Comparison of ENCODE assay signal across 16 cellular contexts in the genomic region with DNA sequence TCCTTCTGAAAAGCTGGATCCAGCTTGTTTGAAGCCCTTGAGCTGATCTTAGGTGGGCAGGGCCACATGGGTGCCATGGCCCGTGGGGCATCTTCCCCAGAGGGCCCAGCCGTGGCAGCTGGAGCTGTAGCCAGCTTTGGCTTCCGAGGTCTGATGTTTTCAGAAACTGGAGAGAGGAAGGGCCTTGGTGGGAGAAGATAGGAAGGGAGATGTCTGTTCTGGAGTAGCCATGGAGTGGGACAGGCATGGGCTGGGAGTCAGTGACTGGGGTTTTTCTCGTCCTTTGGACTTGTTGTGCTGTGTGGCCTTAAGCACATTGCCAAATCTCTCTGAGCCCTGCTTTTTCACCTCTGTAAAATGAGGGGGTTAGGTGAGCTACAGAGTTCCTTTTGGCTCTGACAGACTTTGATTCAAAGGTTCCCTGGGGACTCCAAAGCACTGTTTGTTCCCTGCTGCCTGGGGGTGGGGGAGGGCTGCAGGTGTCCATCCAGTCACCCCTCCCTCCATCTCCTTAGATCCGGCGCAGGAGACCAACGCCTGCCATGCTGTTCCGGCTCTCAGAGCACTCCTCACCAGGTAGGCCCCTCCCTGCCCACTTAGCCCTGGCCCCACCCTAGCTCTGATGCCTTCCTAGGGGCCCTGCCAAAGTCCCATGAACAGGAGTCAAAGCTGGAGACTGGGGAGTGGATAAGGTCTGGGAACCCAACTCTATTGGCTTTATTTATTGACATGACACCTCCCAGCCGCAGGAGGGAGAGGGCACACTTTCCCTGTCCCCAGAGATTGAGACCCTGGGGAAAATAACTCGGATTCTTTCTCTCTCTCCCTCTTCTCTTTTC. TPM values are rescaled to one million over a fixed set of nuclear protein-coding genes. Genes with fewer than 3 reads are reported as not detected.
A peak's percentile ranks its signal among the peaks of the same experiment; 100 is the strongest.
DNase-seq lines count a peak whose midpoint lies in the region; TF ChIP-seq lines count a peak whose summit lies in the region.
"Had no signal": no experiment of that assay in that cellular context is flagged by ENCODE, and none has a peak within 500 bp of the region (broad histone marks: within the 10 kb centered on the region; RNA-seq: fewer than 3 reads in every experiment).

No MANE protein-coding gene starts in this region.

- intact Hi-C loops in spleen (cut with DNase I; ENCODE audit: low total_unique reads), result loop anchor here (10.0 kb wide), 1 partner anchor 236 kb away; the partner anchor contains the start of genes IKZF3 and ZPBP2

- H3K27ac ChIP-seq in subcutaneous abdominal adipose tissue (ENCODE audit: low read depth, low read length) (peak overlapping the region; percentile 27), spleen (no peak overlapping the region)

- peak; percentile 16 for DNase-seq in NCI-H2196 (lab: John Stamatoyannopoulos, UW; ENCODE audit: unreplicated experiment)
- no peak for DNase-seq in NCI-H2196 treated with DMSO at 0.1 percent for 48 hours (lab: John Stamatoyannopoulos, UW; ENCODE audit: unreplicated experiment)
- DNase-seq in NCI-H69 (lab: John Stamatoyannopoulos, UW), result peak; percentile 89
- no peak for DNase-seq in stimulated activated CD4-positive, alpha-beta T cell treated with anti-CD3 and anti-CD28 coated beads, Interleukin-1b, Interleukin-23, amount 100 ng/mL, for 48 hours
- no peak for DNase-seq in midbrain (lab: John Stamatoyannopoulos, UW)
- DNase-seq in spleen, result no peak
- DNase-seq: activated CD4-positive, alpha-beta T cell treated with anti-CD3 and anti-CD28 coated beads for 48 hours; activated T-cell treated with anti-CD3 and anti-CD28 coated beads, Interleukin-2, amount 50 U/mL, for 24 hours; Caco-2; kidney; naive B cell; SHP77; stimulated activated CD4-positive, alpha-beta T cell treated with anti-CD3 and anti-CD28 coated beads, Interleukin-4, amount 100 ng/mL, for 24 hours had no signal

- H3K9me3 ChIP-seq in iPS-15b (ENCODE audit: control insufficient read depth, insufficient read depth, low read length) (no peaks in the 10 kb centered on the region), subcutaneous abdominal adipose tissue (ENCODE audit: control insufficient read depth in 5 of 5, low read length in 5 of 5) (no peaks in the 10 kb centered on the region), spleen (no peaks in the 10 kb centered on the region)
- H3K9me3 ChIP-seq: Caco-2 had no signal

- H3K9ac ChIP-seq in iPS-15b (ENCODE audit: low read depth, low read length), result no peak overlapping the region
- H3K9ac ChIP-seq in subcutaneous abdominal adipose tissue (ENCODE audit: low read length in 5 of 5), result peak overlapping the region in 2 of 5 donors; percentile 27 to 71

- no peak for TF ChIP-seq CTCF in spleen (IDR thresholded peaks at IDR 0.05 in 8 of 11, conservative IDR thresholded peaks at IDR 0.05 in 3 of 11)

- H3K36me3 ChIP-seq in iPS-15b (ENCODE audit: control insufficient read depth, insufficient read depth, low read length) (no peaks in the 10 kb centered on the region), subcutaneous abdominal adipose tissue (ENCODE audit: control insufficient read depth in 5 of 5, insufficient read depth in 5 of 5, low read length in 5 of 5) (no peaks in the 10 kb centered on the region), spleen (no peaks in the 10 kb centered on the region)

- peaks cover 40% of the 10 kb centered on the region for H3K27me3 ChIP-seq in iPS-15b (ENCODE audit: control insufficient read depth, insufficient read depth, low read length)
- H3K27me3 ChIP-seq in subcutaneous abdominal adipose tissue (ENCODE audit: control insufficient read depth in 5 of 5, insufficient read depth in 4 of 5, low read length in 5 of 5), result peaks cover 0 to 43% (median 24%) of the 10 kb centered on the region in 5 donors
- peaks cover 0 to 86% (median 35%) of the 10 kb centered on the region in 7 donors for H3K27me3 ChIP-seq in spleen (replicated peaks in 1 of 7)

- WGBS in spleen, 5 donors, result 71 to 81% (median 75%) methylated on average over 8 to 10 of the region's 10 CpGs

- no peak for TF ChIP-seq POLR2A in spleen (IDR thresholded peaks at IDR 0.05)

- peaks cover 37% of the 10 kb centered on the region for H3K4me1 ChIP-seq in iPS-15b (ENCODE audit: control insufficient read depth, insufficient read depth, low read length)
- peaks cover 0 to 82% (median 71%) of the 10 kb centered on the region in 5 donors for H3K4me1 ChIP-seq in subcutaneous abdominal adipose tissue (ENCODE audit: control insufficient read depth in 5 of 5, insufficient read depth in 5 of 5, low read length in 5 of 5)
- H3K4me1 ChIP-seq in spleen, result peaks cover 0 to 38% (median 11%) of the 10 kb centered on the region in 6 donors

- H3K4me3 ChIP-seq in iPS-15b (ENCODE audit: low read depth, low read length) (peak overlapping the region; percentile 37), subcutaneous abdominal adipose tissue (ENCODE audit: low read depth in 1 of 5, low read length in 5 of 5) (peak overlapping the region in 3 of 5 donors; percentile 6 to 51 (median 22)), spleen (no peak overlapping the region)

RNA-seq across cellular contexts. Expression of gene PPP1R1B, which starts 2.1 kb away (rescaled TPM):
- total RNA-seq in spleen, result not detected
- polyA plus RNA-seq in spleen, result under 1 TPM in 2 of 3 donors, not detected in 1; 0.06 to 0.26 TPM
- total RNA-seq: Caco-2 had no signal
- polyA plus RNA-seq: AG04450 had no signal

RNA-seq across cellular contexts. Expression of gene STARD3, which starts 8.1 kb away (rescaled TPM):
- total RNA-seq in spleen, result 100 to 1,000 TPM in 3 of 7 donors, 10 to 100 TPM in 4; 73.9 to 166 (median 98.7) TPM
- polyA plus RNA-seq in spleen, result 100 to 1,000 TPM in 2 of 3 donors, 10 to 100 TPM in 1; 59.5 to 119 (median 102) TPM

RNA-seq across cellular contexts. Expression of gene NEUROD2, which starts 21.2 kb away (rescaled TPM):
- total RNA-seq in spleen, result not detected
- under 1 TPM in 2 of 3 donors, not detected in 1; under 0.01 to 0.03 TPM for polyA plus RNA-seq in spleen
- total RNA-seq: Caco-2, kidney had no signal
- polyA plus RNA-seq: AG04450 had no signal

RNA-seq across cellular contexts. Expression of gene TCAP, which starts 36.3 kb away (rescaled TPM):
- total RNA-seq in spleen, result 1 to 10 TPM; 1.5 to 3.1 (median 2.2) TPM
- polyA plus RNA-seq in spleen, result 1 to 10 TPM; 1.6 to 3.2 (median 2.0) TPM

RNA-seq across cellular contexts. Expression of gene PNMT, which starts 39.4 kb away (rescaled TPM):
- total RNA-seq in spleen, result 1 to 10 TPM in 1 of 7 donors, under 1 TPM in 2, not detected in 4; 0.47 to 2.4 (median 0.51) TPM
- under 1 TPM; 0.28 to 0.93 (median 0.80) TPM for polyA plus RNA-seq in spleen
- total RNA-seq: Caco-2 had no signal
- polyA plus RNA-seq: AG04450 had no signal

Comparison
In these comparisons a context has a peak if more than half of its experiments do, and no peak if none do; other contexts are left out.
1. DNase-seq: peak in NCI-H2196 (single experiment) and NCI-H69 (single experiment); none in NCI-H2196 treated with DMSO at 0.1 percent for 48 hours (single experiment), stimulated activated CD4-positive, alpha-beta T cell treated with anti-CD3 and anti-CD28 coated beads, Interleukin-1b, Interleukin-23, amount 100 ng/mL, for 48 hours (single experiment), midbrain (single experiment) and spleen (single experiment).
2. H3K4me3 ChIP-seq: peak in iPS-15b (single experiment) and subcutaneous abdominal adipose tissue (3 of 5); none in spleen (0 of 8).